Comparison of ENCODE assay signal across 8 cellular contexts in the genomic region with DNA sequence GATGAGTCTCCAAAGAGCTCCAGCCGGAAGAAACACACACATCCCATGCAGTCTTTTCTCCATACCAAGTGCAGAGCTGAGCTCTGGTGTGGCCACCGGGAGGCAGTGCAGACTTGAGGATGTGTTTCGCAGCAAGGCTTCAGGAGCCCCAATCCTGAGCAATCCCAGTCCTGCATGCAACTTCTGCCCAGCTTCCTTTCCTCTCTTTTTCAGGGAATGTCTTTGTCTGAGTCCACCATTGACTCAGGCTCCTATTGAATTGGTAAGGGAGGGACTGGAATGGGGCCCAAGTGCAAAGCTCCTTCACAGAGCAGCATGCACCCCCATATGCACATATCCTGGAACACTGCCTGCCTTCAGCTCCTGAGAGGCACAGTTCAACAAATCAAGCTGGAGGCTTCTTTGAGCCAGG. TPM values are rescaled to one million over a fixed set of nuclear protein-coding genes. Genes with fewer than 3 reads are reported as not detected.
A peak's percentile ranks its signal among the peaks of the same experiment; 100 is the strongest.
DNase-seq lines count a peak whose midpoint lies in the region; ATAC-seq, FAIRE-seq and TF ChIP-seq lines count a peak whose summit lies in the region.

No MANE protein-coding gene starts in this region.

- peaks cover 18 to 24% of the 10 kb centered on the region in 2 donors for H3K27me3 Mint-ChIP-seq in stimulated activated naive B cell treated with anti-CD40 and anti-IgM and Interleukin-4, amounts not matched to agents 10 μg/mL and 1 μg/mL and 100 μg/mL, for 72 hours

- H3K4me3 ChIP-seq in AG04450 (ENCODE audit: low read depth, low read length) = no peak overlapping the region

- no peaks in the 10 kb centered on the region for H3K9me3 ChIP-seq in AG04450 (ENCODE audit: control insufficient read depth, insufficient read depth, low read length)

- peak; percentile 64 to 65 for ATAC-seq in stimulated activated naive B cell treated with anti-CD40 and anti-IgM and Interleukin-4, amounts not matched to agents 10 μg/mL and 1 μg/mL and 100 μg/mL, for 72 hours (replicated peaks)
- no peak for ATAC-seq in GM19328 (IDR thresholded peaks at IDR 0.05; ENCODE audit: unreplicated experiment)

- no peak overlapping the region for H3K27ac Mint-ChIP-seq in stimulated activated naive B cell treated with anti-CD40 and anti-IgM and Interleukin-4, amounts not matched to agents 10 μg/mL and 1 μg/mL and 100 μg/mL, for 72 hours

- peak; percentile 92 for TF ChIP-seq CTCF in AG04450 (IDR thresholded peaks at IDR 0.05; ENCODE audit: low read depth, low read length)
- TF ChIP-seq CTCF in GM13977 (IDR thresholded peaks at IDR 0.05; ENCODE audit: extremely low read depth, insufficient read depth, missing control alignments) = peak; percentile 84
- TF ChIP-seq CTCF in VCaP (conservative IDR thresholded peaks at IDR 0.05) = peak; percentile 79

- DNase-seq in AG04450 (ENCODE audit: low read depth, low spot score) (peak; percentile 78), GM13977 (ENCODE audit: low spot score) (peak; percentile 67), NCI-H2107 (lab: John Stamatoyannopoulos, UW) (peak; percentile 15), medulla oblongata (ENCODE audit: extremely low spot score) (peak; percentile 82)
- DNase-seq in stimulated activated naive B cell treated with anti-CD40 and anti-IgM and Interleukin-4, amounts not matched to agents 10 μg/mL and 1 μg/mL and 100 μg/mL, for 72 hours = peak; percentile 6

- no peaks in the 10 kb centered on the region for H3K36me3 Mint-ChIP-seq in stimulated activated naive B cell treated with anti-CD40 and anti-IgM and Interleukin-4, amounts not matched to agents 10 μg/mL and 1 μg/mL and 100 μg/mL, for 72 hours

- CTCF ChIA-PET in AG04450 (lab: Charles Lee) = interaction anchor here (0.5 to 4.1 kb wide), 41 partner anchors 10 to 579 kb away, joined by 3 to 34 read pairs (median 4); a partner anchor contains a TSS

- no peak overlapping the region for H3K27ac ChIP-seq in AG04450 (ENCODE audit: low read depth, low read length)
- H3K27ac ChIP-seq in VCaP = no peak overlapping the region

- peaks cover 0 to 1% of the 10 kb centered on the region in 2 donors for H3K4me1 Mint-ChIP-seq in stimulated activated naive B cell treated with anti-CD40 and anti-IgM and Interleukin-4, amounts not matched to agents 10 μg/mL and 1 μg/mL and 100 μg/mL, for 72 hours

- peaks cover 47% of the 10 kb centered on the region for H3K27me3 ChIP-seq in AG04450 (ENCODE audit: control insufficient read depth, insufficient read depth, low read length)

- no peaks in the 10 kb centered on the region for H3K9me3 Mint-ChIP-seq in stimulated activated naive B cell treated with anti-CD40 and anti-IgM and Interleukin-4, amounts not matched to agents 10 μg/mL and 1 μg/mL and 100 μg/mL, for 72 hours

- no peak overlapping the region for H3K4me3 Mint-ChIP-seq in stimulated activated naive B cell treated with anti-CD40 and anti-IgM and Interleukin-4, amounts not matched to agents 10 μg/mL and 1 μg/mL and 100 μg/mL, for 72 hours

- POLR2A ChIA-PET in AG04450 (lab: Yijun Ruan, JAX) = interaction anchor here (0.6 kb wide), 1 partner anchor 115 kb away, joined by 3 read pairs; no protein-coding TSS in a partner anchor

- FAIRE-seq in endometrium (lab: Jason Lieb, UNC) = peak; percentile 50

- in situ Hi-C loops in GM13977 (cut with MboI; ENCODE audit: low pct_unique_long_range_greater_than_20kb, low sequenced_read_pairs, unreplicated experiment) = no loop called here

RNA-seq across cellular contexts. Expression of a gene that starts 50.5 kb away (rescaled TPM):
- polyA plus RNA-seq in AG04450 (2011; rRNA removed) = not detected in 2 replicates
- not detected in 2 replicates for polyA minus RNA-seq in AG04450 (2011; rRNA and poly(A)+ RNA removed)

Comparison
In these comparisons a context has a peak if more than half of its experiments do, and no peak if none do; other contexts are left out.
1. DNase-seq: peak in every context shown above with its lines; median percentile 82 in medulla oblongata; 78 in AG04450; 67 in GM13977; 15 in NCI-H2107; 6 in stimulated activated naive B cell treated with anti-CD40 and anti-IgM and Interleukin-4, amounts not matched to agents 10 μg/mL and 1 μg/mL and 100 μg/mL, for 72 hours.